In the genomic region with DNA sequence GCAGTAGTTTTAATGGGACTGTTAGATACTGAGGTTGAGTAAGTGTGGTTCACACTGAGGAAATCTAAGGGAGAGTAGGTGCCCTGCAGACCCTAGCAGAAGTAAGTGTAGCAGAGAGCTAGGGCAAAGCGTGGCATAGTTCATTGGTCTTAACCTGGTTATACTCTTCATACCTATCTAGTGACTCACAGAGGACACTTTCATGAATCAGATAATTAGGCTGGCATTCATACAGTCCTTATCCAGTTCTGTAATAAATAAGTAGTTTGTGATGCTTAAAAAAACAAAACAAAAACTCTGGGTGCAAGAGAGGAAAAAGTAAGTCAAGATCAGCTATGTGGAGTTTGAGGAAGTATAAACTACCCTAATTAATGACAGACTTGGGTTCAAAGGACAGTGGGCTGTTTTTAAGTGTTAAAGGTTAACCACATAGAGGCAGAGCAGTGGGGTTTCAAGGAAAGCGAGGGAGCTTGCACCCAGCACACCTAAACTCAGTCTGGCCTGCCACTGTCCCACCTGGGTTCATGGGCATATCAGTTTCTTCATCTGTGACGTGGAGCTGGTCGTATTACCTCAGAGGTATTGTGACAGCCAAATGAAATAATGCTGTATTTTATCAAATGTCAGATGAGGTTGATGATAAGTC, we compare ENCODE assay signal across 8 cellular contexts. TPM values are rescaled to one million over a fixed set of nuclear protein-coding genes. Genes with fewer than 3 reads are reported as not detected.
DNase-seq lines count a peak whose midpoint lies in the region; ATAC-seq, FAIRE-seq and TF ChIP-seq lines count a peak whose summit lies in the region.

No MANE protein-coding gene starts in this region.

- H3K27me3 ChIP-seq in RWPE2 (ENCODE audit: insufficient read depth, poor library complexity, severe bottlenecking) (no peaks in the 10 kb centered on the region), HepG2 (ENCODE audit: control insufficient read depth in 1 of 2, insufficient read depth in 2 of 2, low read length in 2 of 2) (no peaks in the 10 kb centered on the region)

- in situ Hi-C loops in HepG2 (cut with HindIII; ENCODE audit: extremely low pct_ligation_motif_present, low pct_unique_long_range_greater_than_20kb): no loop called here

- H3K27ac ChIP-seq in RWPE2 (ENCODE audit: poor library complexity, severe bottlenecking) (peak overlapping the region; percentile 47), HepG2 (ENCODE audit: extremely low read length, insufficient read depth, low read length) (peak overlapping the region; percentile 91)

- H3K4me1 ChIP-seq in RWPE2 (ENCODE audit: insufficient read depth, poor library complexity, severe bottlenecking) (peaks cover 31% of the 10 kb centered on the region), HepG2 (ENCODE audit: insufficient read depth, low read length) (peaks cover 84% of the 10 kb centered on the region)

- POLR2A ChIA-PET in HepG2 (lab: Yijun Ruan, JAX): interaction anchor here (2.4 to 6.5 kb wide), 4 partner anchors 16 to 28 kb away, joined by 10 to 54 read pairs (median 26); partner anchors contain the start of gene LMTK2

- H3K9me3 ChIP-seq in RWPE2 (ENCODE audit: severe bottlenecking): no peaks in the 10 kb centered on the region
- no peaks in the 10 kb centered on the region for H3K9me3 ChIP-seq in HepG2 (ENCODE audit: low read length)

- intact Hi-C loops in HepG2 (cut with micrococcal nuclease; ENCODE audit: unreplicated experiment): no loop called here

- H3K4me3 ChIP-seq in RWPE2 (ENCODE audit: severe bottlenecking) (no peak overlapping the region), HepG2 (replicated peaks in 1 of 3; ENCODE audit: insufficient read depth in 1 of 3, low read depth in 2 of 3, low read length in 3 of 3) (peak overlapping the region in 2 of 3 experiments; percentile 37 to 43; a peak in 3 of 6 replicates)

- peak; percentile 77 for FAIRE-seq in HepG2 (lab: Jason Lieb, UNC)

- ATAC-seq in GM18498 (IDR thresholded peaks at IDR 0.05; ENCODE audit: unreplicated experiment) (peak; percentile 26), HG02763 (IDR thresholded peaks at IDR 0.05; ENCODE audit: unreplicated experiment) (peak; percentile 11), RWPE2 (ENCODE audit: low read depth) (peak; percentile 85), HepG2 (peak; percentile 53)

- WGBS in HepG2 (ENCODE audit: low lambda C conversion rate): 2% methylated on average over 4 of the region's 4 CpGs

- peak in 1 of 2 experiments; percentile 51; a peak in 1 of 4 replicates for TF ChIP-seq EP300 in HepG2 (IDR thresholded peaks at IDR 0.05; ENCODE audit: low read depth in 2 of 2, low read length in 2 of 2)
- no peak for TF ChIP-seq EP300 in HepG2 (CRISPR knock-in tag; IDR thresholded peaks at IDR 0.05; ENCODE audit: borderline replicate concordance)

- no peak for TF ChIP-seq RAD21 in HepG2 (CRISPR knock-in tag; IDR thresholded peaks at IDR 0.05)

- peaks cover 77% of the 10 kb centered on the region for H3K79me2 ChIP-seq in HepG2 (ENCODE audit: insufficient read depth, low read length)

- H3K4me2 ChIP-seq in HepG2 (ENCODE audit: low read depth, low read length): peak overlapping the region; percentile 86

- H2AFZ ChIP-seq in HepG2 (ENCODE audit: low read length): no peak overlapping the region

- H3K36me3 ChIP-seq in RWPE2 (ENCODE audit: low read depth) (no peaks in the 10 kb centered on the region), HepG2 (replicated peaks in 1 of 2; ENCODE audit: control insufficient read depth in 1 of 2, insufficient read depth in 2 of 2, low read length in 2 of 2) (peaks cover 7 to 17% of the 10 kb centered on the region in 2 experiments)

- DNase-seq in RWPE2 (ENCODE audit: low spot score) (no peak), HepG2 (ENCODE audit: low spot score) (peak; percentile 76), 8988T (no peak), DMS 273 treated with DMSO at 0.1 percent for 48 hours (lab: John Stamatoyannopoulos, UW) (no peak), DMS153 treated with DMSO at 0.1 percent for 48 hours (lab: John Stamatoyannopoulos, UW; ENCODE audit: unreplicated experiment) (no peak), NCI-H2227 treated with DMSO at 0.1 percent for 48 hours (lab: John Stamatoyannopoulos, UW) (no peak)

- no peak for TF ChIP-seq POLR2A in HepG2 (IDR thresholded peaks at IDR 0.05; ENCODE audit: insufficient read depth in 1 of 2, low read depth in 2 of 2, low read length in 2 of 2)

- no peaks in the 10 kb centered on the region for H4K20me1 ChIP-seq in HepG2 (ENCODE audit: insufficient read depth, low read length)

- peak overlapping the region; percentile 74 for H3K9ac ChIP-seq in HepG2 (ENCODE audit: insufficient read depth, low read depth, low read length)

- TF ChIP-seq CTCF in RWPE2 (IDR thresholded peaks at IDR 0.05; ENCODE audit: poor library complexity, severe bottlenecking) (no peak), HepG2 (CRISPR knock-in tag; IDR thresholded peaks at IDR 0.05) (no peak)

- no TSS peak for BruUV-seq in HepG2 (replicated peaks; lab: Mats Ljungman, UMichigan)

- CTCF ChIA-PET in HepG2 (lab: Yijun Ruan, JAX; ENCODE audit: low intra/inter-chr PET ratio, low total read pairs): no interaction called here

TF ChIP-seq in HepG2, 621 proteins besides CTCF, POLR2A, EP300 and RAD21 (continues in another document):
- TF ChIP-seq, protein P1, sequence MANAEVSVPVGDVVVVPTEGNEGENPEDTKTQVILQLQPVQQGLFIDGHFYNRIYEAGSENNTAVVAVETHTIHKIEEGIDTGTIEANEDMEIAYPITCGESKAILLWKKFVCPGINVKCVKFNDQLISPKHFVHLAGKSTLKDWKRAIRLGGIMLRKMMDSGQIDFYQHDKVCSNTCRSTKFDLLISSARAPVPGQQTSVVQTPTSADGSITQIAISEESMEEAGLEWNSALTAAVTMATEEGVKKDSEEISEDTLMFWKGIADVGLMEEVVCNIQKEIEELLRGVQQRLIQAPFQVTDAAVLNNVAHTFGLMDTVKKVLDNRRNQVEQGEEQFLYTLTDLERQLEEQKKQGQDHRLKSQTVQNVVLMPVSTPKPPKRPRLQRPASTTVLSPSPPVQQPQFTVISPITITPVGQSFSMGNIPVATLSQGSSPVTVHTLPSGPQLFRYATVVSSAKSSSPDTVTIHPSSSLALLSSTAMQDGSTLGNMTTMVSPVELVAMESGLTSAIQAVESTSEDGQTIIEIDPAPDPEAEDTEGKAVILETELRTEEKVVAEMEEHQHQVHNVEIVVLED (CRISPR knock-in tag; IDR thresholded peaks at IDR 0.05; ENCODE audit: borderline replicate concordance): peak; percentile 27; the same call in 1 of the 2 replicates
- TF ChIP-seq SNAPC2 (CRISPR knock-in tag; IDR thresholded peaks at IDR 0.05) (peak; percentile 23; the same call in 1 of the 2 replicates), ZBTB21 (CRISPR knock-in tag; IDR thresholded peaks at IDR 0.05) (peak; percentile 80), PAXIP1 (CRISPR knock-in tag; conservative IDR thresholded peaks at IDR 0.05) (peak; percentile 93), RXRB (CRISPR knock-in tag; IDR thresholded peaks at IDR 0.05; ENCODE audit: borderline replicate concordance) (peak; percentile 59; the same call in 1 of the 2 replicates), SOX6 (IDR thresholded peaks at IDR 0.05) (no peak), SOX6 (CRISPR knock-in tag; IDR thresholded peaks at IDR 0.05) (peak; percentile 58; the same call in 1 of the 2 replicates)

RNA-seq across cellular contexts. Expression of gene LMTK2, which starts 27.1 kb away (rescaled TPM):
- 8.1 and 9.5 TPM in 2 replicates for total RNA-seq in HepG2 (2016; rRNA removed; fragmentation: Illumina TruSeq; extraction: Trizol)
- total RNA-seq in HepG2 (2016; cell fraction: cytosol; rRNA removed; fragmentation: Illumina TruSeq; extraction: Trizol; ENCODE audit: low read depth): 2.7 and 3.2 TPM in 2 replicates
- 6.1 and 10.1 TPM in 2 replicates for total RNA-seq in HepG2 (2016; cell fraction: insoluble cytoplasmic fraction; rRNA removed; fragmentation: Illumina TruSeq; extraction: Trizol)
- total RNA-seq in HepG2 (2016; cell fraction: membrane; rRNA removed; fragmentation: Illumina TruSeq; extraction: Trizol): 6.2 and 7.5 TPM in 2 replicates
- 14.1 and 16.3 TPM in 2 replicates for total RNA-seq in HepG2 (2016; cell fraction: nucleus; rRNA removed; fragmentation: Illumina TruSeq; extraction: Trizol)
- 11.7 and 12.1 TPM in 2 replicates for polyA plus RNA-seq in HepG2 (2011; rRNA removed)
- polyA plus RNA-seq in HepG2 (2011; cell fraction: cytosol; rRNA removed): 7.9 and 8.0 TPM in 2 replicates
- polyA plus RNA-seq in HepG2 (2011; cell fraction: nucleus; rRNA removed): 16.6 and 18.4 TPM in 2 replicates
- polyA plus RNA-seq in HepG2 (2012): 10.0 and 10.9 TPM in 2 replicates
- polyA plus RNA-seq in HepG2 (2016; cell fraction: cytosol; fragmentation: Illumina TruSeq; extraction: Trizol; ENCODE audit: low read depth): 0.40 and 0.69 TPM in 2 replicates
- 4.0 and 4.3 TPM in 2 replicates for polyA plus RNA-seq in HepG2 (2016; cell fraction: insoluble cytoplasmic fraction; fragmentation: Illumina TruSeq; extraction: Trizol; ENCODE audit: low read depth)
- 0.68 and 0.84 TPM in 2 replicates for polyA plus RNA-seq in HepG2 (2016; cell fraction: membrane; fragmentation: Illumina TruSeq; extraction: Trizol; ENCODE audit: low read depth)
- 19.4 and 20.9 TPM in 2 replicates for polyA plus RNA-seq in HepG2 (2016; cell fraction: nucleus; fragmentation: Illumina TruSeq; extraction: Trizol; ENCODE audit: insufficient read depth, low read depth)
- 19.1 and 27.7 TPM in 2 replicates for polyA minus RNA-seq in HepG2 (2011; rRNA and poly(A)+ RNA removed; ENCODE audit: low replicate concordance)
- 24.0 and 26.3 TPM in 2 replicates for polyA minus RNA-seq in HepG2 (2011; cell fraction: cytosol; rRNA and poly(A)+ RNA removed)
- 19.1 and 20.0 TPM in 2 replicates for polyA minus RNA-seq in HepG2 (2011; cell fraction: nucleus; rRNA and poly(A)+ RNA removed)

Comparison
In these comparisons a context has a peak if more than half of its experiments do, and no peak if none do; other contexts are left out.
1. ATAC-seq: peak in every context shown above with its lines; median percentile 85 in RWPE2; 53 in HepG2; 26 in GM18498; 11 in HG02763.